16 cellular contexts compared by ENCODE assay signal in the genomic region with DNA sequence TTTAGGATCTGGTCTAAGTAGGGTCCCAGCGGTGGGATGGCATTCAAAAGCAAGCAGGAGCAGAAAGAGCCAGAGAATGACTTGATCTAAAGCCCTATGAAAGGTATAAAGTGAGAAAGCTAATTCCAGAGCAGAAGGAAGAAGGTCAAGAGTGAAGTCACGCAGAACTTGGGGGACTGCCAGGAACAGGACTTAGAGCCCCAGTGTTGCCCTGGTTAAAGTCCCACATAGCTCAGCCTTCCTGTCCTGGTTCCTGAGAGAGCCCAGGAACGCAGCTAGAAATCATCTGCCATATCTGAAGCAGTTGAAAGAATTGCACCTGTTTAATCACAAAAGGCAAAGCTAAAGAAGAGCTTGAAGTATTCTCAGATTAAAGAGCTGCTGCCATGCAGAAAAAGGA.
DNase-seq lines count a peak whose midpoint lies in the region; ATAC-seq and TF ChIP-seq lines count a peak whose summit lies in the region.
"Had no signal": no experiment of that assay in that cellular context is flagged by ENCODE, and none has a peak within 500 bp of the region (broad histone marks: within the 10 kb centered on the region; RNA-seq: fewer than 3 reads in every experiment).

No MANE protein-coding gene starts in this region.

- H3K27me3 ChIP-seq in muscle layer of duodenum (ENCODE audit: low read depth, low read length) (no peaks in the 10 kb centered on the region), thyroid gland (no peaks in the 10 kb centered on the region), mesendoderm (ENCODE audit: insufficient read depth, low read length, poor library complexity) (no peaks in the 10 kb centered on the region)

- H3K27me3 Mint-ChIP-seq in brain: no peaks in the 10 kb centered on the region

- H2AK5ac ChIP-seq in mesendoderm (ENCODE audit: low read length): no peak overlapping the region

- intact Hi-C loops in left cardiac atrium (cut with DNase I): loop anchor here in 1 of 2 donors (10.0 kb wide), 1 partner anchor 159 kb away; the partner anchor contains the start of gene ATP1B1
- intact Hi-C loops in thyroid gland (cut with DNase I): no loop called here

- no peaks in the 10 kb centered on the region for H3K79me1 ChIP-seq in mesendoderm (ENCODE audit: low read length)

- peak; percentile 74 for DNase-seq in left cardiac atrium
- peak; percentile 95 to 96 for DNase-seq in thyroid gland
- DNase-seq in mesendoderm: no peak
- DNase-seq: activated CD4-positive, alpha-beta T cell treated with anti-CD3 and anti-CD28 coated beads, Interleukin-2, amount 50 U/mL, for 48 hours; EL; Karpas-422; NCI-H187 treated with DMSO at 0.1 percent for 48 hours; NCI-H82; SIG-M5; stimulated activated naive CD8-positive, alpha-beta T cell treated with anti-CD3 and anti-CD28 coated beads, Interleukin-15, Interleukin-2, amounts not matched to agents 100 U/mL and 50 U/mL, for 24 hours had no signal

- no peak overlapping the region for H3K23ac ChIP-seq in mesendoderm (ENCODE audit: low read length)

- no peak overlapping the region for H3K4ac ChIP-seq in mesendoderm (ENCODE audit: low read depth, low read length)

- no peaks in the 10 kb centered on the region for H3K36me3 Mint-ChIP-seq in brain
- H3K36me3 Mint-ChIP-seq: CD14-positive monocyte, memory B cell had no signal

- H3K27ac Mint-ChIP-seq in brain: peak overlapping the region in 3 of 5 experiments; percentile 38 to 78 (median 73)
- H3K27ac Mint-ChIP-seq: CD14-positive monocyte, memory B cell had no signal

- H2BK5ac ChIP-seq in mesendoderm (ENCODE audit: low read length): no peak overlapping the region

- H3K9me3 ChIP-seq in muscle layer of duodenum (ENCODE audit: control insufficient read depth in 1 of 2, low read length in 2 of 2): no peaks in the 10 kb centered on the region
- H3K9me3 ChIP-seq in thyroid gland: no peaks in the 10 kb centered on the region

- H3K4me2 ChIP-seq in mesendoderm (ENCODE audit: low read length): no peak overlapping the region

- no peak overlapping the region for H2BK15ac ChIP-seq in mesendoderm (replicated peaks; ENCODE audit: low read depth)

- no peaks in the 10 kb centered on the region for H3K79me2 ChIP-seq in mesendoderm (ENCODE audit: control insufficient read depth, insufficient read depth, low read length)

- TF ChIP-seq CTCF in brain (conservative IDR thresholded peaks at IDR 0.05) (no peak), thyroid gland (IDR thresholded peaks at IDR 0.05) (no peak)

- H3K4me3 ChIP-seq in muscle layer of duodenum (ENCODE audit: low read depth in 1 of 2, low read length in 2 of 2): no peak overlapping the region
- no peak overlapping the region for H3K4me3 ChIP-seq in thyroid gland (replicated peaks in 1 of 3)
- H3K4me3 ChIP-seq in mesendoderm (ENCODE audit: low read length): no peak overlapping the region

- no peak overlapping the region for H3K4me3 Mint-ChIP-seq in brain
- H3K4me3 Mint-ChIP-seq: CD14-positive monocyte, memory B cell had no signal

- no peak overlapping the region for H3K56ac ChIP-seq in mesendoderm (ENCODE audit: low read length)

- H4K5ac ChIP-seq in mesendoderm (ENCODE audit: low read length): no peak overlapping the region

- H3K4me1 Mint-ChIP-seq in brain: peaks cover 7% of the 10 kb centered on the region
- H3K4me1 Mint-ChIP-seq: CD14-positive monocyte, memory B cell had no signal

- no peak overlapping the region for H4K8ac ChIP-seq in mesendoderm (ENCODE audit: low read depth, low read length)

- peak in 1 of 2 donors; percentile 33 for TF ChIP-seq POLR2A in thyroid gland (IDR thresholded peaks at IDR 0.05)

- peak overlapping the region; percentile 16 for H3K27ac ChIP-seq in muscle layer of duodenum (ENCODE audit: low read length)
- H3K27ac ChIP-seq in thyroid gland: peak overlapping the region; percentile 82 to 88 (median 86)
- H3K27ac ChIP-seq in mesendoderm (ENCODE audit: low read depth, low read length): no peak overlapping the region

- H3K36me3 ChIP-seq in muscle layer of duodenum (ENCODE audit: control insufficient read depth in 1 of 2, insufficient read depth in 2 of 2, low read length in 2 of 2): no peaks in the 10 kb centered on the region
- H3K36me3 ChIP-seq in thyroid gland: no peaks in the 10 kb centered on the region
- H3K36me3 ChIP-seq in mesendoderm (ENCODE audit: control insufficient read depth, insufficient read depth, low read length): no peaks in the 10 kb centered on the region

- no peak overlapping the region for H3K18ac ChIP-seq in mesendoderm (ENCODE audit: low read length)

- no peak overlapping the region for H2BK120ac ChIP-seq in mesendoderm (ENCODE audit: low read depth, low read length)

- H3K9me3 Mint-ChIP-seq in brain: peaks cover 0 to 4% (median 0%) of the 10 kb centered on the region in 5 experiments
- H3K9me3 Mint-ChIP-seq: memory B cell had no signal

- H3K4me1 ChIP-seq in muscle layer of duodenum (ENCODE audit: control insufficient read depth in 1 of 2, insufficient read depth in 2 of 2, low read length in 2 of 2): peaks cover 4 to 11% of the 10 kb centered on the region in 2 donors
- H3K4me1 ChIP-seq in thyroid gland: peaks cover 20 to 27% of the 10 kb centered on the region in 2 donors
- H3K4me1 ChIP-seq in mesendoderm (ENCODE audit: control insufficient read depth, low read depth, low read length): peaks cover 3% of the 10 kb centered on the region

- ATAC-seq in left cardiac atrium: peak; percentile 90 to 91
- no peak for ATAC-seq in GM18517 (IDR thresholded peaks at IDR 0.05; ENCODE audit: unreplicated experiment)
- ATAC-seq in HG02763 (IDR thresholded peaks at IDR 0.05; ENCODE audit: unreplicated experiment): no peak
- ATAC-seq: stimulated activated naive CD8-positive, alpha-beta T cell treated with anti-CD3 and anti-CD28 coated beads, Interleukin-15, Interleukin-2, amounts not matched to agents 100 U/mL and 50 U/mL, for 24 hours had no signal

- no peak overlapping the region for H3K9ac ChIP-seq in mesendoderm (ENCODE audit: low read length)

- WGBS in thyroid gland, 2 donors: 16 to 18% methylated on average over 3 of the region's 3 CpGs
- no CpG with 5 or more reads among the region's 3 CpGs for WGBS in mesendoderm (ENCODE audit: extremely low coverage, insufficient coverage, low lambda C conversion rate)

Comparison
In these comparisons a context has a peak if more than half of its experiments do, and no peak if none do; other contexts are left out.
1. ATAC-seq: peak in left cardiac atrium (2 of 2); none in GM18517 (single experiment) and HG02763 (single experiment).